18 cellular contexts compared by ENCODE assay signal in the genomic region with DNA sequence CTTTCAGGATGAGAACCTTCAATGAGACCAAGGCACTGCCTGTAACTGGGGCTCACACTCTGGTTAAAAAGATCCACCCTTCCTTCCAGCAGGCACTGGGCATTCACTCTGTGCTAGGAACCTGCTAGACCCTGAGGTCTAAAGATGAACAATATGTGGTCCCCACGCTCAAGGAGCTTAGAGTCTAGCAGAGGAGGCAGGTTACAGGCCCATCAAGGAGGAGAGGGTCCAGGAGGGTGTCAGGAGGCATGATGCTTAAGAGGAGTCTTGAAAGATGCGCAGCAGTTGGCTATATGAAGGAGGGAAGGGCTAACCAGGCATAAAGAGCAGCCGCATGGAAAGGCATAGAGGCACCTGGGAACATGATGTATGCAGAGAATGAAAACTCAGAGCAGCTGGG. TPM values are rescaled to one million over a fixed set of nuclear protein-coding genes. Genes with fewer than 3 reads are reported as not detected.
"Had no signal": no experiment of that assay in that cellular context is flagged by ENCODE, and none has a peak within 500 bp of the region (broad histone marks: within the 10 kb centered on the region; RNA-seq: fewer than 3 reads in every experiment).

No MANE protein-coding gene starts in this region.

- DNase-seq: activated CD4-positive, alpha-beta T cell treated with anti-CD3 and anti-CD28 coated beads, Interleukin-2, amount 50 U/mL, for 4 hours; activated CD4-positive, CD25-positive, alpha-beta regulatory T cell; activated naive CD4-positive, alpha-beta T cell treated with anti-CD3 and anti-CD28 coated beads, Interleukin-2, amount 10 ng/mL, durations not matched to agents 7 days and 5 days; esophagus squamous epithelium; hippocampal formation; left ventricle myocardium superior; mesenchymal stem cell; SJCRH30; stimulated activated CD4-positive, alpha-beta T cell treated with anti-CD3 and anti-CD28 coated beads, Interleukin-12 subunit alpha, Interleukin-12 subunit beta, amount 100 ng/mL, for 4 hours; T-helper 2 cell had no signal

- H3K27ac Mint-ChIP-seq: activated naive CD4-positive, alpha-beta T cell treated with anti-CD3 and anti-CD28 coated beads, Interleukin-2, amount 10 ng/mL, durations not matched to agents 7 days and 5 days; neural progenitor cell; stimulated activated memory B cell treated with anti-CD40 and anti-IgM and Interleukin-4, amounts not matched to agents 10 μg/mL and 1 μg/mL and 100 μg/mL, for 72 hours had no signal

- H3K4me1 ChIP-seq: SJCRH30 had no signal

- H3K79me2 ChIP-seq: parathyroid adenoma had no signal

- H3K27me3 ChIP-seq: adrenal gland, esophagus squamous epithelium, SJCRH30 had no signal

- H3K4me2 ChIP-seq: neural progenitor cell had no signal

- H3K36me3 ChIP-seq: neural progenitor cell had no signal

- H3K4me3 Mint-ChIP-seq: activated naive CD4-positive, alpha-beta T cell treated with anti-CD3 and anti-CD28 coated beads, Interleukin-2, amount 10 ng/mL, durations not matched to agents 7 days and 5 days; neural progenitor cell; stimulated activated memory B cell treated with anti-CD40 and anti-IgM and Interleukin-4, amounts not matched to agents 10 μg/mL and 1 μg/mL and 100 μg/mL, for 72 hours had no signal

- H3K27ac ChIP-seq: adrenal gland, cardiac muscle cell, esophagus squamous epithelium, neural progenitor cell, parathyroid adenoma, SJCRH30 had no signal

- H2AFZ ChIP-seq: neural progenitor cell, parathyroid adenoma had no signal

- H3K9ac ChIP-seq: neural progenitor cell, parathyroid adenoma had no signal

- H3K9me3 Mint-ChIP-seq: activated naive CD4-positive, alpha-beta T cell treated with anti-CD3 and anti-CD28 coated beads, Interleukin-2, amount 10 ng/mL, durations not matched to agents 7 days and 5 days; neural progenitor cell; stimulated activated memory B cell treated with anti-CD40 and anti-IgM and Interleukin-4, amounts not matched to agents 10 μg/mL and 1 μg/mL and 100 μg/mL, for 72 hours had no signal

- H3K27me3 Mint-ChIP-seq: activated naive CD4-positive, alpha-beta T cell treated with anti-CD3 and anti-CD28 coated beads, Interleukin-2, amount 10 ng/mL, durations not matched to agents 7 days and 5 days; stimulated activated memory B cell treated with anti-CD40 and anti-IgM and Interleukin-4, amounts not matched to agents 10 μg/mL and 1 μg/mL and 100 μg/mL, for 72 hours had no signal

- H3K4me3 ChIP-seq: adrenal gland, cardiac muscle cell, esophagus squamous epithelium, neural progenitor cell, SJCRH30 had no signal

- ATAC-seq: left ventricle myocardium superior; stimulated activated memory B cell treated with anti-CD40 and anti-IgM and Interleukin-4, amounts not matched to agents 10 μg/mL and 1 μg/mL and 100 μg/mL, for 72 hours had no signal

- H3K9me3 ChIP-seq: adrenal gland, esophagus squamous epithelium, SJCRH30 had no signal

RNA-seq across cellular contexts. Expression of a gene that starts 47.3 kb away (rescaled TPM):
- total RNA-seq: fibroblast of villous mesenchyme, glomerular endothelial cell, kidney epithelial cell, left ventricle myocardium superior had no signal
- polyA plus RNA-seq: cardiac muscle cell had no signal
